ENCODE assay signal across 9 cellular contexts in genomic region chr16:3306078-3306477, GRCh38. TPM values are rescaled to one million over a fixed set of nuclear protein-coding genes. Genes with fewer than 3 reads are reported as not detected.
A peak's percentile ranks its signal among the peaks of the same experiment; 100 is the strongest.
DNase-seq lines count a peak whose midpoint lies in the region; ATAC-seq and TF ChIP-seq lines count a peak whose summit lies in the region.
"Had no signal": no experiment of that assay in that cellular context is flagged by ENCODE, and none has a peak within 500 bp of the region (broad histone marks: within the 10 kb centered on the region; RNA-seq: fewer than 3 reads in every experiment).

No MANE protein-coding gene starts in this region.

- H3K27ac ChIP-seq in right atrium auricular region (peak overlapping the region; percentile 91 to 93), caudate nucleus (ENCODE audit: low read depth, low read length) (peak overlapping the region; percentile 94), mucosa of rectum (ENCODE audit: low read depth in 2 of 2, low read length in 2 of 2) (peak overlapping the region; percentile 90 to 91)

- DNase-seq in right atrium auricular region (ENCODE audit: low spot score) (no peak), Right ventricle myocardium superior (no peak), caudate nucleus (lab: John Stamatoyannopoulos, UW) (no peak), nucleus accumbens (lab: John Stamatoyannopoulos, UW) (no peak), NCI-H1105 treated with DMSO at 0.1 percent for 48 hours (lab: John Stamatoyannopoulos, UW) (no peak), NCI-H187 (lab: John Stamatoyannopoulos, UW) (no peak), dermis blood vessel endothelial cell (no peak)
- DNase-seq: cortex of kidney had no signal

- H3K4me3 ChIP-seq in right atrium auricular region: peak overlapping the region; percentile 68 to 75
- H3K4me3 ChIP-seq in mucosa of rectum (ENCODE audit: low read length in 2 of 2): peak overlapping the region; percentile 87 to 89

- TF ChIP-seq CTCF in right atrium auricular region (IDR thresholded peaks at IDR 0.05): no peak

- peak overlapping the region in 1 of 2 donors; percentile 70 for H3K9ac ChIP-seq in mucosa of rectum (ENCODE audit: low read depth in 1 of 2, low read length in 2 of 2)

- H3K27me3 ChIP-seq in right atrium auricular region (no peaks in the 10 kb centered on the region), mucosa of rectum (ENCODE audit: control insufficient read depth in 2 of 2, insufficient read depth in 2 of 2, low read length in 2 of 2) (no peaks in the 10 kb centered on the region)

- intact Hi-C loops in Right ventricle myocardium superior (cut with DNase I): loop anchor here (5.0 to 10.0 kb wide), 3 partner anchors 71 to 189 kb away; partner anchors contain the start of genes C16orf90 and ZNF200

- ATAC-seq in Right ventricle myocardium superior (ENCODE audit: poor library complexity): no peak

- H3K4me1 ChIP-seq in right atrium auricular region: peaks cover 0 to 18% of the 10 kb centered on the region in 2 donors
- peaks cover 5 to 11% of the 10 kb centered on the region in 2 donors for H3K4me1 ChIP-seq in mucosa of rectum (ENCODE audit: control insufficient read depth in 2 of 2, insufficient read depth in 2 of 2, low read length in 2 of 2)

- H3K36me3 ChIP-seq in right atrium auricular region (peaks cover 25% of the 10 kb centered on the region), mucosa of rectum (ENCODE audit: control insufficient read depth in 2 of 2, insufficient read depth in 2 of 2, low read length in 2 of 2) (peaks cover 10 to 22% of the 10 kb centered on the region in 2 donors)

- peaks cover 7 to 71% of the 10 kb centered on the region in 2 donors for H3K9me3 ChIP-seq in right atrium auricular region
- peaks cover 22 to 24% of the 10 kb centered on the region in 2 donors for H3K9me3 ChIP-seq in mucosa of rectum (ENCODE audit: control insufficient read depth in 2 of 2, low read length in 2 of 2)

RNA-seq across cellular contexts. Expression of gene ZNF75A, which starts 0.8 kb away (rescaled TPM):
- total RNA-seq in right atrium auricular region (10 to 100 TPM; 15.5 to 20.1 TPM), Right ventricle myocardium superior (16.8 TPM), dermis blood vessel endothelial cell (19.6 and 23.5 TPM in 2 replicates)

RNA-seq across cellular contexts. Expression of gene TIGD7, which starts 0.8 kb away (rescaled TPM):
- total RNA-seq in right atrium auricular region (1 to 10 TPM; 5.0 to 5.4 TPM), Right ventricle myocardium superior (9.4 TPM), dermis blood vessel endothelial cell (2.4 and 3.4 TPM in 2 replicates)

RNA-seq across cellular contexts. Expression of gene ZNF263, which starts 22.8 kb away (rescaled TPM):
- 10 to 100 TPM; 11.0 to 18.0 TPM for total RNA-seq in right atrium auricular region
- 7.9 TPM for total RNA-seq in Right ventricle myocardium superior
- total RNA-seq in dermis blood vessel endothelial cell: 57.5 and 59.4 TPM in 2 replicates

RNA-seq across cellular contexts. Expression of gene OR2C1, which starts 49.6 kb away (rescaled TPM):
- total RNA-seq in right atrium auricular region (under 1 TPM in 1 of 2 donors, not detected in 1; 0.56 TPM), Right ventricle myocardium superior (not detected), dermis blood vessel endothelial cell (not detected in 2 replicates)

RNA-seq across cellular contexts. Expression of gene MEFV, which starts 49.6 kb away (rescaled TPM):
- total RNA-seq in right atrium auricular region (1 to 10 TPM in 1 of 2 donors, under 1 TPM in 1; 0.82 to 2.2 TPM), Right ventricle myocardium superior (0.78 TPM), dermis blood vessel endothelial cell (under 0.01 and 0.05 TPM in 2 replicates)
